ENCODE assay signal across 9 cellular contexts in the genomic region with DNA sequence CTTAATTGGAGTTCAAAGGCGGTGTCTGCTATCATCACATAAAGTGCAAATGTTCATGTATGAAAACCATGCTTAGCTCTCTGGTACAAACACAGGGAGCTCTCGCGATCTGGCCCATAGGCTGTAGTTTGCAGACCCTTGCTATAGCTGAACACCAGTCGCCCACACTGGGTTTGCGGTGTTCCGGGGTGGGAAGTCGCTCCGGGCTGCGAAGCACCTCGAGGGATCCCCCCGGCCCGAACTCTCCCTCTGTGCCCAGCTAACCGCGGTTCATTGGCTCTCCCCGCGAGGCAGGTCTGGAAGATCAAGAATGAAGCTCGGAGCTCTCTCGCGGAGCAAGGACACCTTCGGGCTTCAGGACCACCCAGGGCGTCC. TPM values are rescaled to one million over a fixed set of nuclear protein-coding genes. Genes with fewer than 3 reads are reported as not detected.
DNase-seq lines count a peak whose midpoint lies in the region; ATAC-seq, FAIRE-seq and TF ChIP-seq lines count a peak whose summit lies in the region.
"Had no signal": no experiment of that assay in that cellular context is flagged by ENCODE, and none has a peak within 500 bp of the region (broad histone marks: within the 10 kb centered on the region; RNA-seq: fewer than 3 reads in every experiment).

No MANE protein-coding gene starts in this region.

- H3K9me3 Mint-ChIP-seq in activated T-cell treated with anti-CD3 and anti-CD28 coated beads, Interleukin-2, amount 50 U/mL, for 72 hours: no peaks in the 10 kb centered on the region

- H3K4me3 Mint-ChIP-seq in activated T-cell treated with anti-CD3 and anti-CD28 coated beads, Interleukin-2, amount 50 U/mL, for 72 hours: peak overlapping the region; percentile 79 to 86

- DNase-seq in activated T-cell treated with anti-CD3 and anti-CD28 coated beads, Interleukin-2, amount 50 U/mL, for 72 hours: no peak
- DNase-seq in activated T-cell treated with anti-CD3 and anti-CD28 coated beads, Interleukin-2, amount 50 U/mL, for 1 hour: no peak
- DNase-seq in GM12878 (ENCODE audit: low read depth, low spot score): no peak
- DNase-seq in mesenchymal stem cell: no peak
- no peak for DNase-seq in H4 (ENCODE audit: low spot score)
- DNase-seq in superior temporal gyrus (ENCODE audit: extremely low spot score): no peak
- DNase-seq in NCI-H1436 treated with DMSO at 0.1 percent for 48 hours (lab: John Stamatoyannopoulos, UW): no peak

- H3K79me2 ChIP-seq in GM12878 (ENCODE audit: control insufficient read depth, insufficient read depth, low read length): peaks cover 25% of the 10 kb centered on the region

- in situ Hi-C loops in GM12878 (cut with MboI): no loop called here

- POLR2A ChIA-PET in GM12878 (lab: Charles Lee): no interaction called here

- H4K8ac ChIP-seq in mesenchymal stem cell (ENCODE audit: low read length): peak overlapping the region; percentile 15

- H2AK5ac ChIP-seq in mesenchymal stem cell (ENCODE audit: low read length, severe bottlenecking): no peak overlapping the region

- no peak overlapping the region for H2BK120ac ChIP-seq in mesenchymal stem cell (ENCODE audit: low read depth, low read length)

- peaks cover 14% of the 10 kb centered on the region for H3K27me3 Mint-ChIP-seq in activated T-cell treated with anti-CD3 and anti-CD28 coated beads, Interleukin-2, amount 50 U/mL, for 72 hours (ENCODE audit: low read depth)

- H3K4me3 ChIP-seq in GM12878: peak overlapping the region; percentile 72
- H3K4me3 ChIP-seq in mesenchymal stem cell (ENCODE audit: insufficient read depth in 1 of 2, low read depth in 1 of 2, low read length in 2 of 2): peak overlapping the region; percentile 79 to 85

- H2BK12ac ChIP-seq in mesenchymal stem cell (ENCODE audit: low read length in 2 of 2): no peak overlapping the region

- peaks cover 15% of the 10 kb centered on the region for H3K4me1 Mint-ChIP-seq in activated T-cell treated with anti-CD3 and anti-CD28 coated beads, Interleukin-2, amount 50 U/mL, for 72 hours (ENCODE audit: low read depth)

- H3K27ac ChIP-seq in GM12878 (ENCODE audit: control insufficient read depth, insufficient read depth) (peak overlapping the region; percentile 58; the same call in 1 of the 2 replicates), mesenchymal stem cell (ENCODE audit: low read length, poor library complexity, severe bottlenecking) (no peak overlapping the region)

- CTCF ChIA-PET in GM12878 (lab: Yijun Ruan, JAX): interaction anchor here (0.6 to 2.0 kb wide), 6 partner anchors 18 to 1016 kb away, joined by 3 to 14 read pairs (median 4); no protein-coding TSS in a partner anchor

- RAD21 ChIA-PET in GM12878 (lab: Charles Lee; ENCODE audit: unreplicated experiment): interaction anchor here (0.7 to 2.7 kb wide), 6 partner anchors 10 to 167 kb away, joined by 3 to 20 read pairs (median 4); no protein-coding TSS in a partner anchor

- H3K9me3 ChIP-seq in GM12878 (replicated peaks; ENCODE audit: control insufficient read depth, insufficient read depth, low read length): no peaks in the 10 kb centered on the region; the same call in 2 of the 3 replicates
- H3K9me3 ChIP-seq in mesenchymal stem cell (ENCODE audit: control insufficient read depth, low read length): peaks cover 10% of the 10 kb centered on the region

- 36% methylated on average over 20 of the region's 21 CpGs for WGBS in GM12878 (ENCODE audit: insufficient coverage, insufficient replicate concordance, low lambda C conversion rate, missing lambda C conversion rate)
- 7% methylated on average over 14 of the region's 21 CpGs for WGBS in mesenchymal stem cell

- no peak overlapping the region for H3K23ac ChIP-seq in mesenchymal stem cell (ENCODE audit: low read length in 2 of 2)

- H3K36me3 Mint-ChIP-seq in activated T-cell treated with anti-CD3 and anti-CD28 coated beads, Interleukin-2, amount 50 U/mL, for 72 hours (ENCODE audit: insufficient read depth in 2 of 2): peaks cover 2 to 10% of the 10 kb centered on the region in 2 donors

- H3K9ac ChIP-seq in GM12878 (ENCODE audit: control insufficient read depth, insufficient read depth, low read length): peak overlapping the region; percentile 39; the same call in 1 of the 2 replicates
- H3K9ac ChIP-seq in mesenchymal stem cell (ENCODE audit: low read length): peak overlapping the region; percentile 50

- intact Hi-C loops in GM12878 (cut with micrococcal nuclease; ENCODE audit: unreplicated experiment): no loop called here

- peak; percentile 27 to 42 for ATAC-seq in activated T-cell treated with anti-CD3 and anti-CD28 coated beads, Interleukin-2, amount 50 U/mL, for 72 hours (replicated peaks in 1 of 2)
- ATAC-seq in HG03460 (IDR thresholded peaks at IDR 0.05; ENCODE audit: unreplicated experiment) (peak; percentile 37), GM12878 (peak; percentile 41)

- FAIRE-seq in GM12878 (lab: Jason Lieb, UNC): no peak
- FAIRE-seq: colon had no signal

- H2BK15ac ChIP-seq in mesenchymal stem cell (ENCODE audit: low read depth, poor library complexity, severe bottlenecking): no peak overlapping the region

- H3K27me3 ChIP-seq in GM12878 (replicated peaks in 1 of 2; ENCODE audit: control insufficient read depth in 2 of 2, insufficient read depth in 2 of 2, low read length in 1 of 2): no peaks in the 10 kb centered on the region
- H3K27me3 ChIP-seq in mesenchymal stem cell (ENCODE audit: control insufficient read depth in 1 of 2, insufficient read depth in 1 of 2, low read length in 2 of 2): peaks cover 0 to 3% of the 10 kb centered on the region in 2 experiments

- no peaks in the 10 kb centered on the region for H3K4me1 ChIP-seq in GM12878 (ENCODE audit: control insufficient read depth, insufficient read depth, low read length)
- H3K4me1 ChIP-seq in mesenchymal stem cell (ENCODE audit: control insufficient read depth, insufficient read depth, low read depth, low read length): peaks cover 2% of the 10 kb centered on the region

- TF ChIP-seq CTCF in GM12878 (IDR thresholded peaks at IDR 0.05 in 2 of 3, conservative IDR thresholded peaks at IDR 0.05 in 1 of 3; ENCODE audit: control insufficient read depth in 2 of 3, extremely low read depth in 1 of 3, insufficient read depth in 1 of 3, low read depth in 3 of 3, low read length in 3 of 3): no peak

- H4K91ac ChIP-seq in mesenchymal stem cell (ENCODE audit: low read length): no peak overlapping the region

- H3K4ac ChIP-seq in mesenchymal stem cell (ENCODE audit: low read depth in 1 of 2, low read length in 2 of 2): no peak overlapping the region

- no peak overlapping the region for H2BK5ac ChIP-seq in mesenchymal stem cell (ENCODE audit: low read depth, low read length, poor library complexity, severe bottlenecking)

- H2AFZ ChIP-seq in GM12878 (ENCODE audit: control insufficient read depth, low read depth, low read length): peak overlapping the region; percentile 82
- H2AFZ ChIP-seq in mesenchymal stem cell (ENCODE audit: low read depth, low read length): peak overlapping the region; percentile 75

- no peak overlapping the region for H3K27ac Mint-ChIP-seq in activated T-cell treated with anti-CD3 and anti-CD28 coated beads, Interleukin-2, amount 50 U/mL, for 72 hours

- no peaks in the 10 kb centered on the region for H4K20me1 ChIP-seq in GM12878 (ENCODE audit: control insufficient read depth, insufficient read depth)

- BruUV-seq in GM12878 (replicated peaks; lab: Mats Ljungman, UMichigan): no TSS peak

- no peak for TF ChIP-seq POLR2A in GM12878 (IDR thresholded peaks at IDR 0.05; ENCODE audit: low read depth, low read length)

- TF ChIP-seq EP300 in GM12878 (IDR thresholded peaks at IDR 0.05; ENCODE audit: borderline replicate concordance in 1 of 2, control insufficient read depth in 1 of 2, low read depth in 2 of 2, low read length in 2 of 2): no peak

- SMC1A ChIA-PET in GM12878 (lab: Charles Lee; ENCODE audit: uncharacterized antibody, unreplicated experiment): interaction anchor here (0.5 to 1.3 kb wide), 5 partner anchors 17 to 291 kb away, joined by 3 to 6 read pairs (median 3); no protein-coding TSS in a partner anchor

- peak overlapping the region; percentile 21 to 30 for H3K18ac ChIP-seq in mesenchymal stem cell (ENCODE audit: low read depth in 1 of 2, low read length in 2 of 2)

- no peak overlapping the region for H3K14ac ChIP-seq in mesenchymal stem cell (ENCODE audit: low read length in 2 of 2)

- H3K36me3 ChIP-seq in GM12878 (ENCODE audit: control insufficient read depth in 2 of 2, insufficient read depth in 2 of 2, low read length in 1 of 2) (no peaks in the 10 kb centered on the region; a peak in 1 of 4 replicates), mesenchymal stem cell (ENCODE audit: control insufficient read depth in 1 of 2, insufficient read depth in 2 of 2, low read depth in 1 of 2, low read length in 2 of 2) (no peaks in the 10 kb centered on the region)

- H3K4me2 ChIP-seq in GM12878 (ENCODE audit: control insufficient read depth, insufficient read depth) (peak overlapping the region; percentile 82), mesenchymal stem cell (ENCODE audit: low read length, poor library complexity, severe bottlenecking) (peak overlapping the region; percentile 93)

- no peak for TF ChIP-seq RAD21 in GM12878 (IDR thresholded peaks at IDR 0.05; ENCODE audit: insufficient read depth, low read depth, low read length)

- H3K79me1 ChIP-seq in mesenchymal stem cell (replicated peaks; ENCODE audit: low read length, poor library complexity, severe bottlenecking): peaks cover 3% of the 10 kb centered on the region

TF ChIP-seq in GM12878, 131 proteins besides CTCF, POLR2A, EP300 and RAD21 (continues in another document):
- no peak for TF ChIP-seq RB1 (IDR thresholded peaks at IDR 0.05; ENCODE audit: borderline replicate concordance)

RNA-seq across cellular contexts. Expression of a gene that starts 0.3 kb away (rescaled TPM):
- total RNA-seq in activated T-cell treated with anti-CD3 and anti-CD28 coated beads, Interleukin-2, amount 50 U/mL, for 72 hours: 10 to 100 TPM; 71.4 to 74.1 TPM
- 18.7 and 27.9 TPM in 2 replicates for total RNA-seq in GM12878 (2013; cell fraction: nucleolus; rRNA removed)
- total RNA-seq in GM12878 (2014; rRNA removed) (53.4 and 58.0 TPM in 2 replicates), GM12878 (2014; rRNA removed; fragmentation: Illumina TruSeq; extraction: Trizol) (60.0 and 60.4 TPM in 2 replicates), GM12878 (2021) (72.6 and 74.4 TPM in 2 replicates)
- polyA plus RNA-seq in GM12878 (2011; ENCODE audit: low read depth): 28.8 TPM
- polyA plus RNA-seq in GM12878 (2011; rRNA removed) (64.2 and 84.0 TPM in 2 replicates), GM12878 (2014; fragmentation: Illumina TruSeq; extraction: Trizol) (50.9 and 60.6 TPM in 2 replicates), GM12878 (2014; fragmentation: Nextera tagmentation; extraction: Ambion mirVana) (10 to 100 TPM; 44.1 to 56.3 TPM), GM12878 (2014; rRNA removed) (40.2 and 46.7 TPM in 2 replicates), GM12878 (2016; fragmentation: Nextera tagmentation; extraction: Ambion mirVana) (100 to 1,000 TPM in 1 of 2 experiments, 10 to 100 TPM in 1; 94.3 to 102 TPM)
- 55.2 and 56.6 TPM in 2 replicates for polyA plus RNA-seq in GM12878 (2011; cell fraction: cytosol; rRNA removed)
- polyA plus RNA-seq in GM12878 (2011; cell fraction: nucleus; rRNA removed): 35.6 and 51.5 TPM in 2 replicates
- polyA plus RNA-seq in GM12878 (2012): 37.3 and 46.0 TPM in 2 replicates
- polyA minus RNA-seq in GM12878 (2011; rRNA and poly(A)+ RNA removed): 137 and 156 TPM in 2 replicates
- polyA minus RNA-seq in GM12878 (2011; cell fraction: cytosol; rRNA and poly(A)+ RNA removed): 65.2 and 69.4 TPM in 2 replicates
- polyA minus RNA-seq in GM12878 (2011; cell fraction: nucleus; rRNA and poly(A)+ RNA removed): 15.5 and 31.8 TPM in 2 replicates
- polyA plus RNA-seq in mesenchymal stem cell (2013, experiment 1 of 2): 7.4 TPM
- polyA plus RNA-seq in mesenchymal stem cell (2013, experiment 2 of 2): 8.2 TPM
- 91.0 and 105 TPM in 2 replicates for total RNA-seq in H4 (2014; rRNA removed; shearing (Covaris generic))
